In genomic region chr7:5687936-5688673, GRCh38 we compare ENCODE assay signal across 14 cellular contexts.
DNase-seq lines count a peak whose midpoint lies in the region; TF ChIP-seq lines count a peak whose summit lies in the region.
"Had no signal": no experiment of that assay in that cellular context is flagged by ENCODE, and none has a peak within 500 bp of the region (broad histone marks: within the 10 kb centered on the region; RNA-seq: fewer than 3 reads in every experiment).

No MANE protein-coding gene starts in this region.

- in situ Hi-C loops in mammary epithelial cell (cut with MboI; ENCODE audit: low sequenced_read_pairs in 2 of 2), result loop anchor here in 1 of 2 donors (25.0 kb wide), 1 partner anchor 326 kb away; no protein-coding TSS in a partner anchor

- H3K4me3 Mint-ChIP-seq in mesothelial cell of epicardium, result no peak overlapping the region

- H3K27ac ChIP-seq in breast epithelium (peak overlapping the region; percentile 81 to 88), mammary epithelial cell (ENCODE audit: insufficient read depth, low read depth, low read length) (no peak overlapping the region), thyroid gland (peak overlapping the region; percentile 1 to 71 (median 14))
- H3K27ac ChIP-seq: BLaER1 had no signal

- no peaks in the 10 kb centered on the region for H4K20me1 ChIP-seq in mammary epithelial cell (ENCODE audit: insufficient read depth, low read length)

- H3K27ac Mint-ChIP-seq in mesothelial cell of epicardium, result peak overlapping the region; percentile 62

- no peak for TF ChIP-seq POLR2A in breast epithelium (IDR thresholded peaks at IDR 0.05)
- no peak for TF ChIP-seq POLR2A in thyroid gland (IDR thresholded peaks at IDR 0.05)

- intact Hi-C loops in breast epithelium (cut with DNase I; ENCODE audit: low total_unique reads) (no loop called here), mammary epithelial cell (cut with micrococcal nuclease) (no loop called here), thyroid gland (cut with DNase I) (no loop called here)

- no peaks in the 10 kb centered on the region for H3K27me3 ChIP-seq in breast epithelium
- H3K27me3 ChIP-seq in mammary epithelial cell (ENCODE audit: insufficient read depth, low read length), result no peaks in the 10 kb centered on the region
- H3K27me3 ChIP-seq in adipocyte (replicated peaks; ENCODE audit: control insufficient read depth, insufficient read depth, low read length), result no peaks in the 10 kb centered on the region
- H3K27me3 ChIP-seq in thyroid gland, result no peaks in the 10 kb centered on the region
- H3K27me3 ChIP-seq: BLaER1 had no signal

- H3K9me3 ChIP-seq in breast epithelium, result no peaks in the 10 kb centered on the region
- no peaks in the 10 kb centered on the region for H3K9me3 ChIP-seq in mammary epithelial cell (replicated peaks; ENCODE audit: insufficient read depth, low read length)
- no peaks in the 10 kb centered on the region for H3K9me3 ChIP-seq in adipocyte (ENCODE audit: control insufficient read depth, low read length)
- no peaks in the 10 kb centered on the region for H3K9me3 ChIP-seq in thyroid gland
- H3K9me3 ChIP-seq: BLaER1 had no signal

- DNase-seq in breast epithelium (ENCODE audit: low spot score in 2 of 2) (no peak), mammary epithelial cell (no peak), adipocyte (ENCODE audit: low read depth) (no peak), mesothelial cell of epicardium (ENCODE audit: low spot score in 2 of 2, unreplicated experiment in 2 of 2) (no peak), thyroid gland (no peak), AML-193 (lab: John Stamatoyannopoulos, UW) (no peak), glomerular visceral epithelial cell (ENCODE audit: extremely low spot score) (no peak)
- DNase-seq in activated effector memory CD4-positive, alpha-beta T cell treated with anti-CD3 and anti-CD28 coated beads, Interleukin-2, amount 50 U/mL, for 16 hours, result no peak
- DNase-seq: cortex of kidney; NCI-H1092; NCI-H774; stimulated activated CD4-positive, alpha-beta T cell treated with anti-CD3 and anti-CD28 coated beads, Interleukin-1b, Interleukin-23, amount 100 ng/mL, for 48 hours; trophoblast cell had no signal

- CTCF ChIA-PET in mammary epithelial cell (lab: Charles Lee; ENCODE audit: low non-redundant PET), result interaction anchor here (1.6 kb wide), 1 partner anchor 10 kb away, joined by 5 read pairs; no protein-coding TSS in a partner anchor

- no peaks in the 10 kb centered on the region for H3K27me3 Mint-ChIP-seq in mesothelial cell of epicardium (ENCODE audit: low read depth)

- TF ChIP-seq CTCF in breast epithelium (IDR thresholded peaks at IDR 0.05), result no peak
- no peak for TF ChIP-seq CTCF in mammary epithelial cell (conservative IDR thresholded peaks at IDR 0.05 in 1 of 2, IDR thresholded peaks at IDR 0.05 in 1 of 2; ENCODE audit: extremely low read depth in 1 of 2, insufficient read depth in 1 of 2, low read depth in 1 of 2, low read length in 2 of 2)
- TF ChIP-seq CTCF in mesothelial cell of epicardium (IDR thresholded peaks at IDR 0.05; ENCODE audit: unreplicated experiment), result no peak
- TF ChIP-seq CTCF in thyroid gland (IDR thresholded peaks at IDR 0.05), result no peak

- H3K36me3 ChIP-seq in breast epithelium, result no peaks in the 10 kb centered on the region
- no peaks in the 10 kb centered on the region for H3K36me3 ChIP-seq in mammary epithelial cell (ENCODE audit: insufficient read depth, low read length)
- H3K36me3 ChIP-seq in adipocyte (ENCODE audit: control insufficient read depth, insufficient read depth, low read length, severe bottlenecking), result peaks cover 5% of the 10 kb centered on the region
- peaks cover 0 to 6% of the 10 kb centered on the region in 2 donors for H3K36me3 ChIP-seq in thyroid gland

- 90% methylated on average over 11 of the region's 11 CpGs for WGBS in mammary epithelial cell (ENCODE audit: low coverage, missing lambda C conversion rate)
- 83 to 88% methylated on average over 11 of the region's 11 CpGs for WGBS in thyroid gland, 2 donors

- peaks cover 5% of the 10 kb centered on the region for H3K36me3 Mint-ChIP-seq in mesothelial cell of epicardium

- H2AFZ ChIP-seq in mammary epithelial cell (ENCODE audit: low read depth, low read length), result no peak overlapping the region

- H3K4me1 Mint-ChIP-seq in mesothelial cell of epicardium, result peaks cover 45% of the 10 kb centered on the region

- peaks cover 16% of the 10 kb centered on the region for H3K79me2 ChIP-seq in mammary epithelial cell (ENCODE audit: insufficient read depth, low read length)

- no TSS peak for BruUV-seq in mammary epithelial cell (replicated peaks; lab: Mats Ljungman, UMichigan)

- H3K9ac ChIP-seq in mammary epithelial cell (ENCODE audit: insufficient read depth, low read length), result no peak overlapping the region
- H3K9ac ChIP-seq in adipocyte (ENCODE audit: low read length), result peak overlapping the region; percentile 48
- H3K9ac ChIP-seq: BLaER1 had no signal

- dilution Hi-C loops in mammary epithelial cell (cut with HindIII; ENCODE audit: low sequenced_read_pairs), result no loop called here

- H3K4me3 ChIP-seq in breast epithelium (no peak overlapping the region), mammary epithelial cell (replicated peaks in 1 of 3; ENCODE audit: insufficient read depth in 1 of 3, low read depth in 2 of 3, low read length in 3 of 3) (no peak overlapping the region), adipocyte (ENCODE audit: low read length) (no peak overlapping the region), thyroid gland (replicated peaks in 1 of 3) (no peak overlapping the region)
- H3K4me3 ChIP-seq: BLaER1 had no signal

- no peak overlapping the region for H3K4me2 ChIP-seq in mammary epithelial cell (ENCODE audit: insufficient read depth, low read depth, low read length)
- H3K4me2 ChIP-seq: BLaER1 had no signal

- no peaks in the 10 kb centered on the region for H3K9me3 Mint-ChIP-seq in mesothelial cell of epicardium

- peaks cover 12 to 26% of the 10 kb centered on the region in 2 donors for H3K4me1 ChIP-seq in breast epithelium
- peaks cover 37% of the 10 kb centered on the region for H3K4me1 ChIP-seq in mammary epithelial cell (ENCODE audit: insufficient read depth, low read length)
- peaks cover 61% of the 10 kb centered on the region for H3K4me1 ChIP-seq in adipocyte (ENCODE audit: control insufficient read depth, insufficient read depth, low read length)
- peaks cover 33 to 38% of the 10 kb centered on the region in 2 donors for H3K4me1 ChIP-seq in thyroid gland
